ENCODE assay signal across 9 cellular contexts in the genomic region with DNA sequence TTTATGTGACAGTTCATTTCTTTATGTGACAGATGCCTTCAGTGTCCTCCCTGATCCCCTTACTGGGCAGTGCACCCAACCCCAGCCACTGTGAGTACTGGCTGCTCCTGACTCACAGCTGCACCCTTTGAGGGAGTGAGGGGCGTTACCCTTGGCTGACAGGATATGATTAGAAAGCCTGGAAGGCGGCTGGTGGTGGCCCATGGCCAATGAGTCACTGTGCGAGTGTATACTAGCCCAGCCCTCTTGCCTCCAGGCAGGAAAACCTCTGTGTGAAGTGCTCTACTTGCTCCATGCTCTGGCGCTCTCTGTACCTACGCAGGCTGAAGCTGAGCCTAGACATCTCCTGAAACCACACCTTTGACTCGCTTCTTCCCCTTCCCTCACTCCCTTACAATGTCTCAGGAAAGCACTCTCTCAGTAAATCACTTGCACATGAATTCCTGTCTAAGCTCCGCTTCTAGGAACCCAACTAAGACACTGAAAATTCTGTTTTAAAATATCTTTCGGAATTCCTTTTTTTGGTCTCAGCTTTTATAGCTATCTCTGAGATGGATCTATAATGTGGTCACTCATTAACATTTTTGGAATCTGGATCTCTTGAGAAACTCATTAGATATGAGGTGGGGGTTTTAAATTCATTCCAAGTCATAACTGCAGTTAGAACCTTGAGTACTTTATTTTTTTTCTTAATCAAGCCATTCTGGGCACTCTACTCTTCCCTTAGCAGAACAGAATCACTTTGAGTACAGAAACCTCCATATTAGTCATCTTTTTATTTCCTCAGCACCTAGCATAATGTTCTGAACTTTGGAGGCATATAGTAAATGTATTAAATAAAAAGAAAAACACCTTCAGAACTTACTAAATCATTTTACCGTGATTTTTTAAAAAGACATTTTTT. TPM values are rescaled to one million over a fixed set of nuclear protein-coding genes. Genes with fewer than 3 reads are reported as not detected.
DNase-seq lines count a peak whose midpoint lies in the region; ATAC-seq and TF ChIP-seq lines count a peak whose summit lies in the region.
"Had no signal": no experiment of that assay in that cellular context is flagged by ENCODE, and none has a peak within 500 bp of the region (broad histone marks: within the 10 kb centered on the region; RNA-seq: fewer than 3 reads in every experiment).

No MANE protein-coding gene starts in this region.

- TF ChIP-seq CTCF in osteocyte (IDR thresholded peaks at IDR 0.05), result no peak
- TF ChIP-seq CTCF in endothelial cell (IDR thresholded peaks at IDR 0.05; ENCODE audit: unreplicated experiment), result no peak

- H3K4me3 Mint-ChIP-seq in osteocyte (ENCODE audit: unreplicated experiment), result no peak overlapping the region
- H3K4me3 Mint-ChIP-seq in endothelial cell (ENCODE audit: unreplicated experiment), result no peak overlapping the region
- H3K4me3 Mint-ChIP-seq: stimulated activated naive CD8-positive, alpha-beta T cell treated with anti-CD3 and anti-CD28 coated beads, Interleukin-15, Interleukin-2, amounts not matched to agents 100 ng/mL and 50 ng/mL, for 24 hours had no signal

- peaks cover 20% of the 10 kb centered on the region for H3K4me1 ChIP-seq in SJSA1 (replicated peaks)

- H3K27me3 ChIP-seq in SJSA1 (replicated peaks), result no peaks in the 10 kb centered on the region

- no peaks in the 10 kb centered on the region for H3K36me3 Mint-ChIP-seq in osteocyte (ENCODE audit: unreplicated experiment)
- no peaks in the 10 kb centered on the region for H3K36me3 Mint-ChIP-seq in endothelial cell (ENCODE audit: low read depth, unreplicated experiment)

- H3K4me1 Mint-ChIP-seq in osteocyte (ENCODE audit: unreplicated experiment) (peaks cover 20% of the 10 kb centered on the region), endothelial cell (ENCODE audit: unreplicated experiment) (no peaks in the 10 kb centered on the region)

- H3K4me3 ChIP-seq in SJSA1, result no peak overlapping the region

- ATAC-seq in GM19328 (IDR thresholded peaks at IDR 0.05; ENCODE audit: unreplicated experiment), result no peak

- H3K27ac ChIP-seq in SJSA1, result peak overlapping the region; percentile 57

- H3K27me3 Mint-ChIP-seq in osteocyte (ENCODE audit: unreplicated experiment) (no peaks in the 10 kb centered on the region), endothelial cell (ENCODE audit: unreplicated experiment) (no peaks in the 10 kb centered on the region)

- H3K36me3 ChIP-seq in SJSA1, result no peaks in the 10 kb centered on the region

- H3K9me3 Mint-ChIP-seq in osteocyte (ENCODE audit: unreplicated experiment), result peaks cover 6% of the 10 kb centered on the region
- no peaks in the 10 kb centered on the region for H3K9me3 Mint-ChIP-seq in endothelial cell (ENCODE audit: unreplicated experiment)
- H3K9me3 Mint-ChIP-seq: stimulated activated naive CD8-positive, alpha-beta T cell treated with anti-CD3 and anti-CD28 coated beads, Interleukin-15, Interleukin-2, amounts not matched to agents 100 ng/mL and 50 ng/mL, for 24 hours had no signal

- DNase-seq in Ammon's horn (ENCODE audit: low spot score) (peak; percentile 21), GOT3 (lab: John Stamatoyannopoulos, UW) (peak; percentile 26), SJSA1 (ENCODE audit: low read depth in 1 of 2, low spot score in 2 of 2) (peak; percentile 83 to 96), fibroblast of gingiva (ENCODE audit: low read depth) (peak; percentile 86), osteocyte (ENCODE audit: extremely low spot score, unreplicated experiment) (peak; percentile 91), NCI-H2227 (lab: John Stamatoyannopoulos, UW; ENCODE audit: unreplicated experiment) (no peak), endothelial cell (ENCODE audit: low spot score) (no peak)

- H3K9me3 ChIP-seq in SJSA1 (replicated peaks), result no peaks in the 10 kb centered on the region

- H3K27ac Mint-ChIP-seq in osteocyte (ENCODE audit: unreplicated experiment) (peak overlapping the region; percentile 58), endothelial cell (ENCODE audit: unreplicated experiment) (no peak overlapping the region)
- H3K27ac Mint-ChIP-seq: stimulated activated naive CD8-positive, alpha-beta T cell treated with anti-CD3 and anti-CD28 coated beads, Interleukin-15, Interleukin-2, amounts not matched to agents 100 ng/mL and 50 ng/mL, for 24 hours had no signal

RNA-seq across cellular contexts. Expression of a gene that starts 25.3 kb away (rescaled TPM):
- total RNA-seq in SJSA1 (2014; rRNA removed; shearing (Covaris generic)), result 29.8 and 50.7 TPM in 2 replicates
- total RNA-seq in osteocyte (40.4 and 43.0 TPM in 2 replicates), endothelial cell (ENCODE audit: unreplicated experiment) (22.9 TPM)

Comparison
In these comparisons a context has a peak if more than half of its experiments do, and no peak if none do; other contexts are left out.
1. DNase-seq: peak in Ammon's horn (single experiment), GOT3 (single experiment), SJSA1 (2 of 2), fibroblast of gingiva (single experiment) and osteocyte (single experiment); none in NCI-H2227 (single experiment) and endothelial cell (single experiment).